In the genomic region with DNA sequence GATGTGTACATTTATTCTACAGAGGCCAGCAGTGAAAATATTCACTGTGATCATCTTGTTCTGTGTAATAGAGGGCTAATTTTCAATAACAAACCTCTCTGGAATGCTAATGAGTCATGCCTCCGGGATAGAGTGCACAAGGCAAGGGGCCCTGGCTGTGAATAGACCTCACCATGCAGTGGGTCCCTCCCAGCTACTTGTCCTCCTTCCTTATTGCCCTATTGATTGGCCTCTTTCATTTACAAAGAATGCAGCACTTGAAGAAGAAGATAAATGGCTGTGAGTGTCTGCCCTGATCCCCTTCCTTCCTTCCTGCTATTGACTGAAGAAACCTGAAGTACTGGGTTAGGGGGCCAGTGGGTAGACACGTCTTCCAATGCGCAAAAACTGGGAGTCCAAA, we compare ENCODE assay signal across 20 cellular contexts.
DNase-seq lines count a peak whose midpoint lies in the region; ATAC-seq and TF ChIP-seq lines count a peak whose summit lies in the region.
"Had no signal": no experiment of that assay in that cellular context is flagged by ENCODE, and none has a peak within 500 bp of the region (broad histone marks: within the 10 kb centered on the region; RNA-seq: fewer than 3 reads in every experiment).

No MANE protein-coding gene starts in this region.

- H3K4me1 ChIP-seq in RWPE2 (ENCODE audit: insufficient read depth, poor library complexity, severe bottlenecking): no peaks in the 10 kb centered on the region
- H3K4me1 ChIP-seq in hepatocyte (ENCODE audit: insufficient read depth): peaks cover 17% of the 10 kb centered on the region
- no peaks in the 10 kb centered on the region for H3K4me1 ChIP-seq in suprapubic skin
- H3K4me1 ChIP-seq: BLaER1 treated with 17β-estradiol and CSF1 and Interleukin-3, amounts not matched to agents 10 nM and 100 nM; foreskin keratinocyte had no signal

- no peaks in the 10 kb centered on the region for H3K36me3 Mint-ChIP-seq in progenitor cell of endocrine pancreas (ENCODE audit: insufficient read depth)
- H3K36me3 Mint-ChIP-seq in osteocyte (ENCODE audit: unreplicated experiment): no peaks in the 10 kb centered on the region
- H3K36me3 Mint-ChIP-seq: stimulated activated memory B cell treated with anti-CD40 and anti-IgM and Interleukin-4, amounts not matched to agents 10 μg/mL and 1 μg/mL and 100 μg/mL, for 72 hours had no signal

- H3K9me3 ChIP-seq in RWPE2 (ENCODE audit: severe bottlenecking): no peaks in the 10 kb centered on the region
- no peaks in the 10 kb centered on the region for H3K9me3 ChIP-seq in hepatocyte (ENCODE audit: low read depth)
- H3K9me3 ChIP-seq in suprapubic skin: no peaks in the 10 kb centered on the region
- H3K9me3 ChIP-seq: BLaER1 treated with 17β-estradiol and CSF1 and Interleukin-3, amounts not matched to agents 10 nM and 100 nM had no signal

- H3K4me2 ChIP-seq in hepatocyte: no peak overlapping the region
- H3K4me2 ChIP-seq: BLaER1 treated with 17β-estradiol and CSF1 and Interleukin-3, amounts not matched to agents 10 nM and 100 nM had no signal

- H3K27me3 ChIP-seq in RWPE2 (ENCODE audit: insufficient read depth, poor library complexity, severe bottlenecking) (no peaks in the 10 kb centered on the region), hepatocyte (no peaks in the 10 kb centered on the region), suprapubic skin (no peaks in the 10 kb centered on the region)
- H3K27me3 ChIP-seq: BLaER1 treated with 17β-estradiol and CSF1 and Interleukin-3, amounts not matched to agents 10 nM and 100 nM; foreskin keratinocyte had no signal

- H3K4me3 ChIP-seq in RWPE2 (ENCODE audit: severe bottlenecking): no peak overlapping the region
- no peak overlapping the region for H3K4me3 ChIP-seq in hepatocyte
- no peak overlapping the region for H3K4me3 ChIP-seq in suprapubic skin
- H3K4me3 ChIP-seq: BLaER1 treated with 17β-estradiol and CSF1 and Interleukin-3, amounts not matched to agents 10 nM and 100 nM had no signal

- TF ChIP-seq CTCF in RWPE2 (IDR thresholded peaks at IDR 0.05; ENCODE audit: poor library complexity, severe bottlenecking) (no peak), hepatocyte (IDR thresholded peaks at IDR 0.05; ENCODE audit: poor library complexity) (no peak), progenitor cell of endocrine pancreas (IDR thresholded peaks at IDR 0.05; ENCODE audit: unreplicated experiment) (no peak), osteocyte (IDR thresholded peaks at IDR 0.05) (no peak), suprapubic skin (IDR thresholded peaks at IDR 0.05) (no peak)

- ATAC-seq in RWPE2 (ENCODE audit: low read depth): peak; percentile 76
- ATAC-seq: activated CD4-positive, CD25-positive, alpha-beta regulatory T cell treated with anti-CD3 and anti-CD28 coated beads, Interleukin-2, amount 50 U/mL, for 24 hours; activated naive CD8-positive, alpha-beta T cell treated with anti-CD3 and anti-CD28 coated beads, Interleukin-2, amount 50 U/mL, for 24 hours; foreskin keratinocyte; left ventricle myocardium superior; stimulated activated memory B cell treated with anti-CD40 and anti-IgM and Interleukin-4, amounts not matched to agents 10 μg/mL and 1 μg/mL and 100 μg/mL, for 72 hours had no signal

- 54% methylated on average over 3 of the region's 3 CpGs for WGBS in hepatocyte (ENCODE audit: low lambda C conversion rate, missing lambda C conversion rate)
- WGBS in suprapubic skin: 30% methylated on average over 3 of the region's 3 CpGs

- H3K27ac Mint-ChIP-seq in progenitor cell of endocrine pancreas: peak overlapping the region; percentile 72
- H3K27ac Mint-ChIP-seq in osteocyte (ENCODE audit: unreplicated experiment): no peak overlapping the region
- H3K27ac Mint-ChIP-seq: activated naive CD8-positive, alpha-beta T cell treated with anti-CD3 and anti-CD28 coated beads, Interleukin-2, amount 50 U/mL, for 24 hours; stimulated activated memory B cell treated with anti-CD40 and anti-IgM and Interleukin-4, amounts not matched to agents 10 μg/mL and 1 μg/mL and 100 μg/mL, for 72 hours had no signal

- H3K79me2 ChIP-seq in hepatocyte: no peaks in the 10 kb centered on the region

- H3K4me3 Mint-ChIP-seq in progenitor cell of endocrine pancreas (ENCODE audit: low read depth): peak overlapping the region; percentile 10
- H3K4me3 Mint-ChIP-seq in osteocyte (ENCODE audit: unreplicated experiment): no peak overlapping the region
- H3K4me3 Mint-ChIP-seq: activated naive CD8-positive, alpha-beta T cell treated with anti-CD3 and anti-CD28 coated beads, Interleukin-2, amount 50 U/mL, for 24 hours; stimulated activated memory B cell treated with anti-CD40 and anti-IgM and Interleukin-4, amounts not matched to agents 10 μg/mL and 1 μg/mL and 100 μg/mL, for 72 hours had no signal

- TF ChIP-seq POLR2A in suprapubic skin (IDR thresholded peaks at IDR 0.05): no peak

- H3K9me3 Mint-ChIP-seq in progenitor cell of endocrine pancreas (ENCODE audit: low read depth) (no peaks in the 10 kb centered on the region), osteocyte (ENCODE audit: unreplicated experiment) (no peaks in the 10 kb centered on the region)
- H3K9me3 Mint-ChIP-seq: activated naive CD8-positive, alpha-beta T cell treated with anti-CD3 and anti-CD28 coated beads, Interleukin-2, amount 50 U/mL, for 24 hours; stimulated activated memory B cell treated with anti-CD40 and anti-IgM and Interleukin-4, amounts not matched to agents 10 μg/mL and 1 μg/mL and 100 μg/mL, for 72 hours had no signal

- H3K27me3 Mint-ChIP-seq in progenitor cell of endocrine pancreas: no peaks in the 10 kb centered on the region
- no peaks in the 10 kb centered on the region for H3K27me3 Mint-ChIP-seq in osteocyte (ENCODE audit: unreplicated experiment)
- H3K27me3 Mint-ChIP-seq: activated naive CD8-positive, alpha-beta T cell treated with anti-CD3 and anti-CD28 coated beads, Interleukin-2, amount 50 U/mL, for 24 hours; stimulated activated memory B cell treated with anti-CD40 and anti-IgM and Interleukin-4, amounts not matched to agents 10 μg/mL and 1 μg/mL and 100 μg/mL, for 72 hours had no signal

- H2AFZ ChIP-seq in hepatocyte: no peak overlapping the region

- H3K36me3 ChIP-seq in RWPE2 (ENCODE audit: low read depth) (no peaks in the 10 kb centered on the region), hepatocyte (replicated peaks; ENCODE audit: insufficient read depth, low read depth) (no peaks in the 10 kb centered on the region), suprapubic skin (no peaks in the 10 kb centered on the region)
- H3K36me3 ChIP-seq: BLaER1 treated with 17β-estradiol and CSF1 and Interleukin-3, amounts not matched to agents 10 nM and 100 nM had no signal

- H4K20me1 ChIP-seq in hepatocyte (ENCODE audit: insufficient read depth, poor library complexity, severe bottlenecking): no peaks in the 10 kb centered on the region
- H4K20me1 ChIP-seq: BLaER1 treated with 17β-estradiol and CSF1 and Interleukin-3, amounts not matched to agents 10 nM and 100 nM had no signal

- DNase-seq in HT1080 (ENCODE audit: low read depth): peak; percentile 57
- no peak for DNase-seq in RWPE2 (ENCODE audit: low spot score)
- peak; percentile 64 for DNase-seq in hepatocyte (ENCODE audit: low spot score)
- no peak for DNase-seq in progenitor cell of endocrine pancreas (ENCODE audit: low spot score, unreplicated experiment)
- DNase-seq in NCI-H2081 (lab: John Stamatoyannopoulos, UW): no peak
- DNase-seq in osteocyte (ENCODE audit: extremely low spot score, unreplicated experiment): no peak
- no peak for DNase-seq in suprapubic skin (ENCODE audit: low spot score in 2 of 2)
- DNase-seq: activated effector memory CD4-positive, alpha-beta T cell treated with anti-CD3 and anti-CD28 coated beads, Interleukin-2, amount 50 U/mL, for 16 hours; activated naive CD8-positive, alpha-beta T cell treated with anti-CD3 and anti-CD28 coated beads, Interleukin-2, amount 50 U/mL, for 24 hours; effector memory CD4-positive, alpha-beta T cell; HCEC 1CT; left ventricle myocardium superior; NCI-H1930; Right ventricle myocardium superior; SW 1271 had no signal

- peaks cover 20% of the 10 kb centered on the region for H3K4me1 Mint-ChIP-seq in progenitor cell of endocrine pancreas (ENCODE audit: low read depth)
- no peaks in the 10 kb centered on the region for H3K4me1 Mint-ChIP-seq in osteocyte (ENCODE audit: unreplicated experiment)
- H3K4me1 Mint-ChIP-seq: activated naive CD8-positive, alpha-beta T cell treated with anti-CD3 and anti-CD28 coated beads, Interleukin-2, amount 50 U/mL, for 24 hours; stimulated activated memory B cell treated with anti-CD40 and anti-IgM and Interleukin-4, amounts not matched to agents 10 μg/mL and 1 μg/mL and 100 μg/mL, for 72 hours had no signal

- no peak for TF ChIP-seq EP300 in suprapubic skin (IDR thresholded peaks at IDR 0.05)

- no peaks in the 10 kb centered on the region for H3K9me2 ChIP-seq in hepatocyte (replicated peaks; ENCODE audit: insufficient read depth)

- no peak overlapping the region for H3K27ac ChIP-seq in RWPE2 (ENCODE audit: poor library complexity, severe bottlenecking)
- H3K27ac ChIP-seq in hepatocyte: peak overlapping the region; percentile 51
- H3K27ac ChIP-seq in suprapubic skin: no peak overlapping the region
- H3K27ac ChIP-seq: BLaER1 treated with 17β-estradiol and CSF1 and Interleukin-3, amounts not matched to agents 10 nM and 100 nM; foreskin keratinocyte; HL-60 had no signal

Comparison
In these comparisons a context has a peak if more than half of its experiments do, and no peak if none do; other contexts are left out.
1. DNase-seq: peak in HT1080 (single experiment) and hepatocyte (single experiment); none in RWPE2 (single experiment), progenitor cell of endocrine pancreas (single experiment), NCI-H2081 (0 of 2), osteocyte (single experiment) and suprapubic skin (0 of 2).